ENCODE assay signal across 1 cellular context in the genomic region with DNA sequence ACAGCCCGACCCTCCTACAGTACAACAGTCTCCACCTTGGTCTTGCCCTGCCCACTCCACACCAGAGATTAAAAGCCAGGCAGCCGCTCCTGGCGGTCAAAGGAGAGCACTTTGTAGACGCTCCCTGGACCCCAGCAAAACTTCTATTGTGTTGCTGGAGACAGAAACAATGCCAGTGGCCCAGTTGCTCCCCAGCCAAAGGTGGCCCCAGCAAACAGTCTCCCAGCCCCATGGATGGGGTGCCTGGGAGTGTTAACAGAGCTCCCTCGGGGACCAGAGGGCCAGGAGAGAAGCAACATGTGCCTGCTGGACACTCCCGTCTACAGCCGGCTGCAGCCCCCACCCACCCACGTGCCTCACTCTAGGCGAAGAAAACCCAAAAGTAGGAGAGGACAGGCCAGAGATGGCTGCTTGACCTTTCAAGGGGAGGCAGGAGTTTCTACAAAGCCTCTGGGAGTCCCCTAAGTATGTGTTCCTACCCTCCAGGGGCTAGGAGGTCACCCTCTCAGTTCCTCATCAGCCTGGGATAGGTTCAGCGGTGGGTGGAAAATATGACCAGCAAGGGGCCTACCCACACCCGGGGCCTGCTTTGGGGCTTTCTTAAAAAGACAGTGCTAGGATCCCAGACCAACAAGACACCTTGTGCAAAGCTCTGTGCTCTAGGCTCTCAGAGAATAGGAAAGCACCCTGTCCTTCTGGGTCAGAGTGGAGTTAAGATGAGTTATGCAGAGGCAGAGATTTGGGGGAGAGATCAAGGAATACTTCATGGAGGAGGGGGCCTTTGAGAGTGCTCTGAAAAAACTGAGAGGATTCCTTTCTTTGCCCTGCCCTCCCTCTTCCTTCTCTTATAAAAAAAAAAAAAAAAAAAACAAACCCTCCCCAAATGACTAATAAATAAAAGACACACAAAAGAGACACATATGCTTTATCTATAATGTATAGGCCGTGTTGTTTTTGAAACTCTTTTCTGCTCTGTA.
TF ChIP-seq lines count a peak whose summit lies in the region.

No MANE protein-coding gene starts in this region.

TF ChIP-seq in GM12878, 131 proteins besides CTCF, POLR2A, EP300 and RAD21 (continued from another document and continues in another):
- TF ChIP-seq, protein P1, sequence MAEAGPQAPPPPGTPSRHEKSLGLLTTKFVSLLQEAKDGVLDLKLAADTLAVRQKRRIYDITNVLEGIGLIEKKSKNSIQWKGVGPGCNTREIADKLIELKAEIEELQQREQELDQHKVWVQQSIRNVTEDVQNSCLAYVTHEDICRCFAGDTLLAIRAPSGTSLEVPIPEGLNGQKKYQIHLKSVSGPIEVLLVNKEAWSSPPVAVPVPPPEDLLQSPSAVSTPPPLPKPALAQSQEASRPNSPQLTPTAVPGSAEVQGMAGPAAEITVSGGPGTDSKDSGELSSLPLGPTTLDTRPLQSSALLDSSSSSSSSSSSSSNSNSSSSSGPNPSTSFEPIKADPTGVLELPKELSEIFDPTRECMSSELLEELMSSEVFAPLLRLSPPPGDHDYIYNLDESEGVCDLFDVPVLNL (IDR thresholded peaks at IDR 0.05; ENCODE audit: low read depth, low read length) = no peak
- TF ChIP-seq ASH2L (IDR thresholded peaks at IDR 0.05; ENCODE audit: borderline replicate concordance, low read depth) (peak; percentile 81; the same call in 1 of the 2 replicates), SPI1 (IDR thresholded peaks at IDR 0.05; ENCODE audit: borderline replicate concordance, insufficient read depth, low read depth, low read length) (peak; percentile 97), ETV6 (conservative IDR thresholded peaks at IDR 0.05 in 1 of 2, IDR thresholded peaks at IDR 0.05 in 1 of 2; ENCODE audit: borderline replicate concordance in 1 of 2, low read depth in 1 of 2) (peak in 1 of 2 experiments; percentile 55; a peak in 1 of 4 replicates), NR2C1 (IDR thresholded peaks at IDR 0.05) (peak; percentile 76), GATAD2B (conservative IDR thresholded peaks at IDR 0.05; ENCODE audit: low read depth) (peak; percentile 79), LARP7 (IDR thresholded peaks at IDR 0.05) (no peak), SMAD5 (IDR thresholded peaks at IDR 0.05; ENCODE audit: low read depth) (no peak), POLR2AphosphoS2 (IDR thresholded peaks at IDR 0.05; ENCODE audit: low read depth, low read length) (no peak), ZNF24 (IDR thresholded peaks at IDR 0.05) (no peak), BCL11A (IDR thresholded peaks at IDR 0.05; ENCODE audit: low read depth, low read length) (peak; percentile 96), SMC3 (IDR thresholded peaks at IDR 0.05; ENCODE audit: borderline replicate concordance, low read length) (0 out of 2 replicates have a peak, but pooled peaks have one; percentile 32), CEBPB (IDR thresholded peaks at IDR 0.05; ENCODE audit: borderline replicate concordance in 1 of 2, low read depth in 2 of 2, low read length in 2 of 2) (no peak), BMI1 (IDR thresholded peaks at IDR 0.05; ENCODE audit: borderline replicate concordance) (peak; percentile 63; the same call in 1 of the 2 replicates), JUND (IDR thresholded peaks at IDR 0.05; ENCODE audit: low read depth, low read length) (peak; percentile 80; the same call in 1 of the 2 replicates), TARDBP (IDR thresholded peaks at IDR 0.05; ENCODE audit: borderline replicate concordance) (no peak; the same call in 1 of the 2 replicates), SREBF1 (IDR thresholded peaks at IDR 0.05; ENCODE audit: low read length) (no peak), NR2F1 (conservative IDR thresholded peaks at IDR 0.05) (peak; percentile 100), NFYA (IDR thresholded peaks at IDR 0.05; ENCODE audit: borderline replicate concordance, low read depth, low read length) (no peak), SIN3A (IDR thresholded peaks at IDR 0.05; ENCODE audit: low read depth, low read length) (no peak), BHLHE40 (IDR thresholded peaks at IDR 0.05; ENCODE audit: borderline replicate concordance in 1 of 2, low read depth in 2 of 2, low read length in 1 of 2) (peak; percentile 86), EED (IDR thresholded peaks at IDR 0.05; ENCODE audit: low read depth) (peak; percentile 99), FOXK2 (IDR thresholded peaks at IDR 0.05) (no peak), YY1 (IDR thresholded peaks at IDR 0.05; ENCODE audit: low read depth, low read length) (peak; percentile 81)
- TF ChIP-seq, protein P2, sequence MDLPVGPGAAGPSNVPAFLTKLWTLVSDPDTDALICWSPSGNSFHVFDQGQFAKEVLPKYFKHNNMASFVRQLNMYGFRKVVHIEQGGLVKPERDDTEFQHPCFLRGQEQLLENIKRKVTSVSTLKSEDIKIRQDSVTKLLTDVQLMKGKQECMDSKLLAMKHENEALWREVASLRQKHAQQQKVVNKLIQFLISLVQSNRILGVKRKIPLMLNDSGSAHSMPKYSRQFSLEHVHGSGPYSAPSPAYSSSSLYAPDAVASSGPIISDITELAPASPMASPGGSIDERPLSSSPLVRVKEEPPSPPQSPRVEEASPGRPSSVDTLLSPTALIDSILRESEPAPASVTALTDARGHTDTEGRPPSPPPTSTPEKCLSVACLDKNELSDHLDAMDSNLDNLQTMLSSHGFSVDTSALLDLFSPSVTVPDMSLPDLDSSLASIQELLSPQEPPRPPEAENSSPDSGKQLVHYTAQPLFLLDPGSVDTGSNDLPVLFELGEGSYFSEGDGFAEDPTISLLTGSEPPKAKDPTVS (IDR thresholded peaks at IDR 0.05; ENCODE audit: low read depth, low read length) = no peak
- TF ChIP-seq, protein P3, sequence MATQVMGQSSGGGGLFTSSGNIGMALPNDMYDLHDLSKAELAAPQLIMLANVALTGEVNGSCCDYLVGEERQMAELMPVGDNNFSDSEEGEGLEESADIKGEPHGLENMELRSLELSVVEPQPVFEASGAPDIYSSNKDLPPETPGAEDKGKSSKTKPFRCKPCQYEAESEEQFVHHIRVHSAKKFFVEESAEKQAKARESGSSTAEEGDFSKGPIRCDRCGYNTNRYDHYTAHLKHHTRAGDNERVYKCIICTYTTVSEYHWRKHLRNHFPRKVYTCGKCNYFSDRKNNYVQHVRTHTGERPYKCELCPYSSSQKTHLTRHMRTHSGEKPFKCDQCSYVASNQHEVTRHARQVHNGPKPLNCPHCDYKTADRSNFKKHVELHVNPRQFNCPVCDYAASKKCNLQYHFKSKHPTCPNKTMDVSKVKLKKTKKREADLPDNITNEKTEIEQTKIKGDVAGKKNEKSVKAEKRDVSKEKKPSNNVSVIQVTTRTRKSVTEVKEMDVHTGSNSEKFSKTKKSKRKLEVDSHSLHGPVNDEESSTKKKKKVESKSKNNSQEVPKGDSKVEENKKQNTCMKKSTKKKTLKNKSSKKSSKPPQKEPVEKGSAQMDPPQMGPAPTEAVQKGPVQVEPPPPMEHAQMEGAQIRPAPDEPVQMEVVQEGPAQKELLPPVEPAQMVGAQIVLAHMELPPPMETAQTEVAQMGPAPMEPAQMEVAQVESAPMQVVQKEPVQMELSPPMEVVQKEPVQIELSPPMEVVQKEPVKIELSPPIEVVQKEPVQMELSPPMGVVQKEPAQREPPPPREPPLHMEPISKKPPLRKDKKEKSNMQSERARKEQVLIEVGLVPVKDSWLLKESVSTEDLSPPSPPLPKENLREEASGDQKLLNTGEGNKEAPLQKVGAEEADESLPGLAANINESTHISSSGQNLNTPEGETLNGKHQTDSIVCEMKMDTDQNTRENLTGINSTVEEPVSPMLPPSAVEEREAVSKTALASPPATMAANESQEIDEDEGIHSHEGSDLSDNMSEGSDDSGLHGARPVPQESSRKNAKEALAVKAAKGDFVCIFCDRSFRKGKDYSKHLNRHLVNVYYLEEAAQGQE (IDR thresholded peaks at IDR 0.05; ENCODE audit: low read depth, low read length) = 0 out of 2 replicates have a peak, but pooled peaks have one; percentile 28
- TF ChIP-seq, protein P4, sequence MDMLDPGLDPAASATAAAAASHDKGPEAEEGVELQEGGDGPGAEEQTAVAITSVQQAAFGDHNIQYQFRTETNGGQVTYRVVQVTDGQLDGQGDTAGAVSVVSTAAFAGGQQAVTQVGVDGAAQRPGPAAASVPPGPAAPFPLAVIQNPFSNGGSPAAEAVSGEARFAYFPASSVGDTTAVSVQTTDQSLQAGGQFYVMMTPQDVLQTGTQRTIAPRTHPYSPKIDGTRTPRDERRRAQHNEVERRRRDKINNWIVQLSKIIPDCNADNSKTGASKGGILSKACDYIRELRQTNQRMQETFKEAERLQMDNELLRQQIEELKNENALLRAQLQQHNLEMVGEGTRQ (IDR thresholded peaks at IDR 0.05; ENCODE audit: borderline replicate concordance, low read depth, low read length) = no peak
- TF ChIP-seq, protein P5, sequence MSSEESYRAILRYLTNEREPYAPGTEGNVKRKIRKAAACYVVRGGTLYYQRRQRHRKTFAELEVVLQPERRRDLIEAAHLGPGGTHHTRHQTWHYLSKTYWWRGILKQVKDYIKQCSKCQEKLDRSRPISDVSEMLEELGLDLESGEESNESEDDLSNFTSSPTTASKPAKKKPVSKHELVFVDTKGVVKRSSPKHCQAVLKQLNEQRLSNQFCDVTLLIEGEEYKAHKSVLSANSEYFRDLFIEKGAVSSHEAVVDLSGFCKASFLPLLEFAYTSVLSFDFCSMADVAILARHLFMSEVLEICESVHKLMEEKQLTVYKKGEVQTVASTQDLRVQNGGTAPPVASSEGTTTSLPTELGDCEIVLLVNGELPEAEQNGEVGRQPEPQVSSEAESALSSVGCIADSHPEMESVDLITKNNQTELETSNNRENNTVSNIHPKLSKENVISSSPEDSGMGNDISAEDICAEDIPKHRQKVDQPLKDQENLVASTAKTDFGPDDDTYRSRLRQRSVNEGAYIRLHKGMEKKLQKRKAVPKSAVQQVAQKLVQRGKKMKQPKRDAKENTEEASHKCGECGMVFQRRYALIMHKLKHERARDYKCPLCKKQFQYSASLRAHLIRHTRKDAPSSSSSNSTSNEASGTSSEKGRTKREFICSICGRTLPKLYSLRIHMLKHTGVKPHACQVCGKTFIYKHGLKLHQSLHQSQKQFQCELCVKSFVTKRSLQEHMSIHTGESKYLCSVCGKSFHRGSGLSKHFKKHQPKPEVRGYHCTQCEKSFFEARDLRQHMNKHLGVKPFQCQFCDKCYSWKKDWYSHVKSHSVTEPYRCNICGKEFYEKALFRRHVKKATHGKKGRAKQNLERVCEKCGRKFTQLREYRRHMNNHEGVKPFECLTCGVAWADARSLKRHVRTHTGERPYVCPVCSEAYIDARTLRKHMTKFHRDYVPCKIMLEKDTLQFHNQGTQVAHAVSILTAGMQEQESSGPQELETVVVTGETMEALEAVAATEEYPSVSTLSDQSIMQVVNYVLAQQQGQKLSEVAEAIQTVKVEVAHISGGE (CRISPR knock-in tag; IDR thresholded peaks at IDR 0.05) = no peak
- TF ChIP-seq, protein P6, sequence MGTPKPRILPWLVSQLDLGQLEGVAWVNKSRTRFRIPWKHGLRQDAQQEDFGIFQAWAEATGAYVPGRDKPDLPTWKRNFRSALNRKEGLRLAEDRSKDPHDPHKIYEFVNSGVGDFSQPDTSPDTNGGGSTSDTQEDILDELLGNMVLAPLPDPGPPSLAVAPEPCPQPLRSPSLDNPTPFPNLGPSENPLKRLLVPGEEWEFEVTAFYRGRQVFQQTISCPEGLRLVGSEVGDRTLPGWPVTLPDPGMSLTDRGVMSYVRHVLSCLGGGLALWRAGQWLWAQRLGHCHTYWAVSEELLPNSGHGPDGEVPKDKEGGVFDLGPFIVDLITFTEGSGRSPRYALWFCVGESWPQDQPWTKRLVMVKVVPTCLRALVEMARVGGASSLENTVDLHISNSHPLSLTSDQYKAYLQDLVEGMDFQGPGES (IDR thresholded peaks at IDR 0.05) = no peak
- TF ChIP-seq, protein P7, sequence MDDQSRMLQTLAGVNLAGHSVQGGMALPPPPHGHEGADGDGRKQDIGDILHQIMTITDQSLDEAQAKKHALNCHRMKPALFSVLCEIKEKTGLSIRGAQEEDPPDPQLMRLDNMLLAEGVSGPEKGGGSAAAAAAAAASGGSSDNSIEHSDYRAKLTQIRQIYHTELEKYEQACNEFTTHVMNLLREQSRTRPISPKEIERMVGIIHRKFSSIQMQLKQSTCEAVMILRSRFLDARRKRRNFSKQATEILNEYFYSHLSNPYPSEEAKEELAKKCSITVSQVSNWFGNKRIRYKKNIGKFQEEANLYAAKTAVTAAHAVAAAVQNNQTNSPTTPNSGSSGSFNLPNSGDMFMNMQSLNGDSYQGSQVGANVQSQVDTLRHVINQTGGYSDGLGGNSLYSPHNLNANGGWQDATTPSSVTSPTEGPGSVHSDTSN (IDR thresholded peaks at IDR 0.05; ENCODE audit: insufficient replicate concordance, low read depth, low read length) = no peak
- TF ChIP-seq, protein P8, sequence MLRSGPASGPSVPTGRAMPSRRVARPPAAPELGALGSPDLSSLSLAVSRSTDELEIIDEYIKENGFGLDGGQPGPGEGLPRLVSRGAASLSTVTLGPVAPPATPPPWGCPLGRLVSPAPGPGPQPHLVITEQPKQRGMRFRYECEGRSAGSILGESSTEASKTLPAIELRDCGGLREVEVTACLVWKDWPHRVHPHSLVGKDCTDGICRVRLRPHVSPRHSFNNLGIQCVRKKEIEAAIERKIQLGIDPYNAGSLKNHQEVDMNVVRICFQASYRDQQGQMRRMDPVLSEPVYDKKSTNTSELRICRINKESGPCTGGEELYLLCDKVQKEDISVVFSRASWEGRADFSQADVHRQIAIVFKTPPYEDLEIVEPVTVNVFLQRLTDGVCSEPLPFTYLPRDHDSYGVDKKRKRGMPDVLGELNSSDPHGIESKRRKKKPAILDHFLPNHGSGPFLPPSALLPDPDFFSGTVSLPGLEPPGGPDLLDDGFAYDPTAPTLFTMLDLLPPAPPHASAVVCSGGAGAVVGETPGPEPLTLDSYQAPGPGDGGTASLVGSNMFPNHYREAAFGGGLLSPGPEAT (IDR thresholded peaks at IDR 0.05; ENCODE audit: low read depth) = peak; percentile 99
- TF ChIP-seq, protein P9, sequence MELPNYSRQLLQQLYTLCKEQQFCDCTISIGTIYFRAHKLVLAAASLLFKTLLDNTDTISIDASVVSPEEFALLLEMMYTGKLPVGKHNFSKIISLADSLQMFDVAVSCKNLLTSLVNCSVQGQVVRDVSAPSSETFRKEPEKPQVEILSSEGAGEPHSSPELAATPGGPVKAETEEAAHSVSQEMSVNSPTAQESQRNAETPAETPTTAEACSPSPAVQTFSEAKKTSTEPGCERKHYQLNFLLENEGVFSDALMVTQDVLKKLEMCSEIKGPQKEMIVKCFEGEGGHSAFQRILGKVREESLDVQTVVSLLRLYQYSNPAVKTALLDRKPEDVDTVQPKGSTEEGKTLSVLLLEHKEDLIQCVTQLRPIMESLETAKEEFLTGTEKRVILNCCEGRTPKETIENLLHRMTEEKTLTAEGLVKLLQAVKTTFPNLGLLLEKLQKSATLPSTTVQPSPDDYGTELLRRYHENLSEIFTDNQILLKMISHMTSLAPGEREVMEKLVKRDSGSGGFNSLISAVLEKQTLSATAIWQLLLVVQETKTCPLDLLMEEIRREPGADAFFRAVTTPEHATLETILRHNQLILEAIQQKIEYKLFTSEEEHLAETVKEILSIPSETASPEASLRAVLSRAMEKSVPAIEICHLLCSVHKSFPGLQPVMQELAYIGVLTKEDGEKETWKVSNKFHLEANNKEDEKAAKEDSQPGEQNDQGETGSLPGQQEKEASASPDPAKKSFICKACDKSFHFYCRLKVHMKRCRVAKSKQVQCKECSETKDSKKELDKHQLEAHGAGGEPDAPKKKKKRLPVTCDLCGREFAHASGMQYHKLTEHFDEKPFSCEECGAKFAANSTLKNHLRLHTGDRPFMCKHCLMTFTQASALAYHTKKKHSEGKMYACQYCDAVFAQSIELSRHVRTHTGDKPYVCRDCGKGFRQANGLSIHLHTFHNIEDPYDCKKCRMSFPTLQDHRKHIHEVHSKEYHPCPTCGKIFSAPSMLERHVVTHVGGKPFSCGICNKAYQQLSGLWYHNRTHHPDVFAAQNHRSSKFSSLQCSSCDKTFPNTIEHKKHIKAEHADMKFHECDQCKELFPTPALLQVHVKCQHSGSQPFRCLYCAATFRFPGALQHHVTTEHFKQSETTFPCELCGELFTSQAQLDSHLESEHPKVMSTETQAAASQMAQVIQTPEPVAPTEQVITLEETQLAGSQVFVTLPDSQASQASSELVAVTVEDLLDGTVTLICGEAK (IDR thresholded peaks at IDR 0.05; ENCODE audit: borderline replicate concordance) = peak; percentile 40; the same call in 1 of the 2 replicates
